In genomic region chr15:45023659-45024320, GRCh38 we compare ENCODE assay signal across 8 cellular contexts. TPM values are rescaled to one million over a fixed set of nuclear protein-coding genes. Genes with fewer than 3 reads are reported as not detected.
DNase-seq lines count a peak whose midpoint lies in the region; ATAC-seq and TF ChIP-seq lines count a peak whose summit lies in the region.

No MANE protein-coding gene starts in this region.

- peak overlapping the region; percentile 72 for H3K27ac ChIP-seq in HUES48 (ENCODE audit: low read depth, low read length)
- H3K27ac ChIP-seq in gastrocnemius medialis = peak overlapping the region; percentile 64 to 73 (median 68)

- POLR2A ChIA-PET in Caco-2 (lab: Charles Lee) = interaction anchor here (0.6 kb wide), 2 partner anchors 44 to 59 kb away, joined by 3 to 9 read pairs; no protein-coding TSS in a partner anchor

- H3K9me3 ChIP-seq in Caco-2 (no peaks in the 10 kb centered on the region), HUES48 (ENCODE audit: control insufficient read depth, insufficient read depth, low read length) (0 out of 2 replicates have a peak, but pooled peaks cover 4% of the 10 kb centered on the region), gastrocnemius medialis (no peaks in the 10 kb centered on the region)

- no peaks in the 10 kb centered on the region for H3K27me3 ChIP-seq in Caco-2 (replicated peaks; ENCODE audit: control insufficient read depth, insufficient read depth, low read length)
- H3K27me3 ChIP-seq in HUES48 (ENCODE audit: control insufficient read depth, insufficient read depth, low read length) = no peaks in the 10 kb centered on the region
- H3K27me3 ChIP-seq in gastrocnemius medialis = no peaks in the 10 kb centered on the region

- peak overlapping the region; percentile 90 for H3K9ac ChIP-seq in HUES48 (ENCODE audit: low read depth, low read length)

- intact Hi-C loops in Caco-2 (cut with micrococcal nuclease; ENCODE audit: unreplicated experiment) = loop anchor here (1.0 kb wide), 1 partner anchor 44 kb away; no protein-coding TSS in a partner anchor
- intact Hi-C loops in activated T-helper 1 cell treated with anti-CD3 and anti-CD28 coated beads, Interleukin-12 subunit alpha, Interleukin-12 subunit beta, Interleukin-2, Interleukin-4 antibody, amounts not matched to agents 30 ng/mL and 10 ng/mL and 1 ng/mL, durations not matched to agents 14 hours and 24 hours and 36 hours (cut with micrococcal nuclease) = loop anchor here (5.0 to 10.0 kb wide), 3 partner anchors 171 to 446 kb away; a partner anchor contains a TSS
- intact Hi-C loops in left ventricle myocardium superior (cut with micrococcal nuclease) = loop anchor here (10.0 kb wide), 1 partner anchor 49 kb away; no protein-coding TSS in a partner anchor
- intact Hi-C loops in gastrocnemius medialis (cut with DNase I; ENCODE audit: low total_unique reads) = no loop called here

- peaks cover 7% of the 10 kb centered on the region for H3K4me1 Mint-ChIP-seq in Caco-2 (ENCODE audit: low read depth, unreplicated experiment)
- peaks cover 16% of the 10 kb centered on the region for H3K4me1 Mint-ChIP-seq in activated T-helper 1 cell treated with anti-CD3 and anti-CD28 coated beads, Interleukin-12 subunit alpha, Interleukin-12 subunit beta, Interleukin-2, Interleukin-4 antibody, amounts not matched to agents 30 ng/mL and 10 ng/mL and 1 ng/mL, durations not matched to agents 14 hours and 24 hours and 36 hours (ENCODE audit: low read depth)

- no peaks in the 10 kb centered on the region for H3K36me3 ChIP-seq in Caco-2 (ENCODE audit: control insufficient read depth, insufficient read depth, low read length)
- peaks cover 12% of the 10 kb centered on the region for H3K36me3 ChIP-seq in HUES48 (ENCODE audit: control insufficient read depth, insufficient read depth, low read length)
- H3K36me3 ChIP-seq in gastrocnemius medialis = no peaks in the 10 kb centered on the region

- peak overlapping the region; percentile 92 for H3K4me3 Mint-ChIP-seq in Caco-2 (ENCODE audit: unreplicated experiment)
- peak overlapping the region; percentile 87 for H3K4me3 Mint-ChIP-seq in activated T-helper 1 cell treated with anti-CD3 and anti-CD28 coated beads, Interleukin-12 subunit alpha, Interleukin-12 subunit beta, Interleukin-2, Interleukin-4 antibody, amounts not matched to agents 30 ng/mL and 10 ng/mL and 1 ng/mL, durations not matched to agents 14 hours and 24 hours and 36 hours

- peak; percentile 8 for ATAC-seq in left ventricle myocardium superior
- ATAC-seq in gastrocnemius medialis = peak; percentile 28 to 41
- no peak for ATAC-seq in GM18498 (IDR thresholded peaks at IDR 0.05; ENCODE audit: unreplicated experiment)

- TF ChIP-seq CTCF in Caco-2 (IDR thresholded peaks at IDR 0.05; ENCODE audit: insufficient read depth in 1 of 2, low read depth in 1 of 2, low read length in 1 of 2, severe bottlenecking in 1 of 2, unreplicated experiment in 1 of 2) = no peak
- TF ChIP-seq CTCF in gastrocnemius medialis (IDR thresholded peaks at IDR 0.05 in 4 of 5, conservative IDR thresholded peaks at IDR 0.05 in 1 of 5) = no peak

- in situ Hi-C loops in gastrocnemius medialis (cut with MboI; ENCODE audit: low sequenced_read_pairs in 4 of 4) = loop anchor here in 1 of 4 donors (10.0 kb wide), 1 partner anchor 359 kb away; the partner anchor contains the start of gene SPG11

- no peak for TF ChIP-seq POLR2A in gastrocnemius medialis (IDR thresholded peaks at IDR 0.05)

- H3K9me3 Mint-ChIP-seq in Caco-2 (ENCODE audit: unreplicated experiment) = no peaks in the 10 kb centered on the region
- H3K9me3 Mint-ChIP-seq in activated T-helper 1 cell treated with anti-CD3 and anti-CD28 coated beads, Interleukin-12 subunit alpha, Interleukin-12 subunit beta, Interleukin-2, Interleukin-4 antibody, amounts not matched to agents 30 ng/mL and 10 ng/mL and 1 ng/mL, durations not matched to agents 14 hours and 24 hours and 36 hours = no peaks in the 10 kb centered on the region

- peaks cover 5% of the 10 kb centered on the region for H3K36me3 Mint-ChIP-seq in Caco-2 (ENCODE audit: insufficient read depth, unreplicated experiment)
- H3K36me3 Mint-ChIP-seq in activated T-helper 1 cell treated with anti-CD3 and anti-CD28 coated beads, Interleukin-12 subunit alpha, Interleukin-12 subunit beta, Interleukin-2, Interleukin-4 antibody, amounts not matched to agents 30 ng/mL and 10 ng/mL and 1 ng/mL, durations not matched to agents 14 hours and 24 hours and 36 hours (ENCODE audit: low read depth) = no peaks in the 10 kb centered on the region

- H3K4me1 ChIP-seq in Caco-2 (peaks cover 14% of the 10 kb centered on the region), HUES48 (ENCODE audit: control insufficient read depth, insufficient read depth, low read length) (peaks cover 8% of the 10 kb centered on the region), gastrocnemius medialis (no peaks in the 10 kb centered on the region)

- H3K27ac Mint-ChIP-seq in Caco-2 (ENCODE audit: unreplicated experiment) = peak overlapping the region; percentile 80
- peak overlapping the region; percentile 81 for H3K27ac Mint-ChIP-seq in activated T-helper 1 cell treated with anti-CD3 and anti-CD28 coated beads, Interleukin-12 subunit alpha, Interleukin-12 subunit beta, Interleukin-2, Interleukin-4 antibody, amounts not matched to agents 30 ng/mL and 10 ng/mL and 1 ng/mL, durations not matched to agents 14 hours and 24 hours and 36 hours

- CTCF ChIA-PET in Caco-2 (lab: Charles Lee) = interaction anchor here (1.6 to 2.3 kb wide), 2 partner anchors 13 to 94 kb away, joined by 4 to 7 read pairs; no protein-coding TSS in a partner anchor

- no TSS peak for BruUV-seq in Caco-2 (replicated peaks; lab: Mats Ljungman, UMichigan)

- DNase-seq in Caco-2 = no peak
- DNase-seq in activated T-helper 1 cell treated with anti-CD3 and anti-CD28 coated beads, Interleukin-12 subunit alpha, Interleukin-12 subunit beta, Interleukin-2, Interleukin-4 antibody, amounts not matched to agents 30 ng/mL and 10 ng/mL and 1 ng/mL, durations not matched to agents 14 hours and 24 hours and 36 hours (ENCODE audit: low spot score) = no peak
- no peak for DNase-seq in left ventricle myocardium superior
- no peak for DNase-seq in gastrocnemius medialis
- no peak for DNase-seq in DMS153 (lab: John Stamatoyannopoulos, UW)
- no peak for DNase-seq in NCI-H1105 (lab: John Stamatoyannopoulos, UW)

- H3K27me3 Mint-ChIP-seq in Caco-2 (ENCODE audit: insufficient read depth, unreplicated experiment) = no peaks in the 10 kb centered on the region
- peaks cover 6% of the 10 kb centered on the region for H3K27me3 Mint-ChIP-seq in activated T-helper 1 cell treated with anti-CD3 and anti-CD28 coated beads, Interleukin-12 subunit alpha, Interleukin-12 subunit beta, Interleukin-2, Interleukin-4 antibody, amounts not matched to agents 30 ng/mL and 10 ng/mL and 1 ng/mL, durations not matched to agents 14 hours and 24 hours and 36 hours (ENCODE audit: insufficient read depth)

- H3K4me3 ChIP-seq in Caco-2 (ENCODE audit: low read depth, low read length) (peak overlapping the region; percentile 96), HUES48 (ENCODE audit: low read depth, low read length) (peak overlapping the region; percentile 84), gastrocnemius medialis (peak overlapping the region; percentile 62 to 86 (median 78))

RNA-seq across cellular contexts. Expression of gene SORD, which starts 0.8 kb away (rescaled TPM):
- total RNA-seq in Caco-2 (2022) (79.7 and 85.8 TPM in 2 replicates), left ventricle myocardium superior (13.6 TPM), gastrocnemius medialis (10 to 100 TPM in 1 of 4 donors, 1 to 10 TPM in 3; 2.6 to 11.6 (median 3.6) TPM)
- total RNA-seq in activated T-helper 1 cell treated with anti-CD3 and anti-CD28 coated beads, Interleukin-12 subunit alpha, Interleukin-12 subunit beta, Interleukin-2, Interleukin-4 antibody, amounts not matched to agents 30 ng/mL and 10 ng/mL and 1 ng/mL, durations not matched to agents 14 hours and 24 hours and 36 hours = 19.9 and 21.5 TPM in 2 replicates
